1 cellular context compared by ENCODE assay signal in genomic region chr17:21214015-21214776, GRCh38.
TF ChIP-seq lines count a peak whose summit lies in the region.

A gene with protein sequence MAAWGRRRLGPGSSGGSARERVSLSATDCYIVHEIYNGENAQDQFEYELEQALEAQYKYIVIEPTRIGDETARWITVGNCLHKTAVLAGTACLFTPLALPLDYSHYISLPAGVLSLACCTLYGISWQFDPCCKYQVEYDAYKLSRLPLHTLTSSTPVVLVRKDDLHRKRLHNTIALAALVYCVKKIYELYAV (minus strand): TSS chr17:21214161. CDS start chr17:21214152, 9 bp downstream.

TF ChIP-seq in HEK293, 187 proteins besides CTCF, POLR2A, EP300 and RAD21 (continued from another document and continues in another):
- TF ChIP-seq, protein P1, sequence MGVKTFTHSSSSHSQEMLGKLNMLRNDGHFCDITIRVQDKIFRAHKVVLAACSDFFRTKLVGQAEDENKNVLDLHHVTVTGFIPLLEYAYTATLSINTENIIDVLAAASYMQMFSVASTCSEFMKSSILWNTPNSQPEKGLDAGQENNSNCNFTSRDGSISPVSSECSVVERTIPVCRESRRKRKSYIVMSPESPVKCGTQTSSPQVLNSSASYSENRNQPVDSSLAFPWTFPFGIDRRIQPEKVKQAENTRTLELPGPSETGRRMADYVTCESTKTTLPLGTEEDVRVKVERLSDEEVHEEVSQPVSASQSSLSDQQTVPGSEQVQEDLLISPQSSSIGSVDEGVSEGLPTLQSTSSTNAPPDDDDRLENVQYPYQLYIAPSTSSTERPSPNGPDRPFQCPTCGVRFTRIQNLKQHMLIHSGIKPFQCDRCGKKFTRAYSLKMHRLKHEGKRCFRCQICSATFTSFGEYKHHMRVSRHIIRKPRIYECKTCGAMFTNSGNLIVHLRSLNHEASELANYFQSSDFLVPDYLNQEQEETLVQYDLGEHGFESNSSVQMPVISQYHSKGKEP (tag by site-specific recombination; IDR thresholded peaks at IDR 0.05): no peak
- no peak for TF ChIP-seq ZNF707 (tag by site-specific recombination; IDR thresholded peaks at IDR 0.05)
- no peak for TF ChIP-seq ZNF621 (tag by site-specific recombination; IDR thresholded peaks at IDR 0.05)
- TF ChIP-seq ZNF514 (tag by site-specific recombination; IDR thresholded peaks at IDR 0.05): no peak
- TF ChIP-seq BCL11A (tag by site-specific recombination; IDR thresholded peaks at IDR 0.05; ENCODE audit: low read depth): no peak
- TF ChIP-seq ZBTB8A (tag by site-specific recombination; IDR thresholded peaks at IDR 0.05): peak; percentile 38
- TF ChIP-seq PRDM4 (tag by site-specific recombination; IDR thresholded peaks at IDR 0.05): no peak
- TF ChIP-seq, protein P2, sequence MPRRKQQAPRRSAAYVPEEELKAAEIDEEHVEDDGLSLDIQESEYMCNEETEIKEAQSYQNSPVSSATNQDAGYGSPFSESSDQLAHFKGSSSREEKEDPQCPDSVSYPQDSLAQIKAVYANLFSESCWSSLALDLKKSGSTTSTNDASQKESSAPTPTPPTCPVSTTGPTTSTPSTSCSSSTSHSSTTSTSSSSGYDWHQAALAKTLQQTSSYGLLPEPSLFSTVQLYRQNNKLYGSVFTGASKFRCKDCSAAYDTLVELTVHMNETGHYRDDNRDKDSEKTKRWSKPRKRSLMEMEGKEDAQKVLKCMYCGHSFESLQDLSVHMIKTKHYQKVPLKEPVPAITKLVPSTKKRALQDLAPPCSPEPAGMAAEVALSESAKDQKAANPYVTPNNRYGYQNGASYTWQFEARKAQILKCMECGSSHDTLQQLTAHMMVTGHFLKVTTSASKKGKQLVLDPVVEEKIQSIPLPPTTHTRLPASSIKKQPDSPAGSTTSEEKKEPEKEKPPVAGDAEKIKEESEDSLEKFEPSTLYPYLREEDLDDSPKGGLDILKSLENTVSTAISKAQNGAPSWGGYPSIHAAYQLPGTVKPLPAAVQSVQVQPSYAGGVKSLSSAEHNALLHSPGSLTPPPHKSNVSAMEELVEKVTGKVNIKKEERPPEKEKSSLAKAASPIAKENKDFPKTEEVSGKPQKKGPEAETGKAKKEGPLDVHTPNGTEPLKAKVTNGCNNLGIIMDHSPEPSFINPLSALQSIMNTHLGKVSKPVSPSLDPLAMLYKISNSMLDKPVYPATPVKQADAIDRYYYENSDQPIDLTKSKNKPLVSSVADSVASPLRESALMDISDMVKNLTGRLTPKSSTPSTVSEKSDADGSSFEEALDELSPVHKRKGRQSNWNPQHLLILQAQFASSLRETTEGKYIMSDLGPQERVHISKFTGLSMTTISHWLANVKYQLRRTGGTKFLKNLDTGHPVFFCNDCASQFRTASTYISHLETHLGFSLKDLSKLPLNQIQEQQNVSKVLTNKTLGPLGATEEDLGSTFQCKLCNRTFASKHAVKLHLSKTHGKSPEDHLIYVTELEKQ (tag by site-specific recombination; IDR thresholded peaks at IDR 0.05; ENCODE audit: borderline replicate concordance): no peak
- peak; percentile 79 for TF ChIP-seq ZNF501 (tag by site-specific recombination; IDR thresholded peaks at IDR 0.05)
- TF ChIP-seq, protein P3, sequence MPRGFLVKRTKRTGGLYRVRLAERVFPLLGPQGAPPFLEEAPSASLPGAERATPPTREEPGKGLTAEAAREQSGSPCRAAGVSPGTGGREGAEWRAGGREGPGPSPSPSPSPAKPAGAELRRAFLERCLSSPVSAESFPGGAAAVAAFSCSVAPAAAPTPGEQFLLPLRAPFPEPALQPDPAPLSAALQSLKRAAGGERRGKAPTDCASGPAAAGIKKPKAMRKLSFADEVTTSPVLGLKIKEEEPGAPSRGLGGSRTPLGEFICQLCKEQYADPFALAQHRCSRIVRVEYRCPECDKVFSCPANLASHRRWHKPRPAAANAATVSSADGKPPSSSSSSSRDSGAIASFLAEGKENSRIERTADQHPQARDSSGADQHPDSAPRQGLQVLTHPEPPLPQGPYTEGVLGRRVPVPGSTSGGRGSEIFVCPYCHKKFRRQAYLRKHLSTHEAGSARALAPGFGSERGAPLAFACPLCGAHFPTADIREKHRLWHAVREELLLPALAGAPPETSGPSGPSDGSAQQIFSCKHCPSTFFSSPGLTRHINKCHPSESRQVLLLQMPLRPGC (tag by site-specific recombination; IDR thresholded peaks at IDR 0.05): no peak; the same call in 1 of the 2 replicates
- TF ChIP-seq ZNF24 (tag by site-specific recombination; IDR thresholded peaks at IDR 0.05): no peak
- TF ChIP-seq ZSCAN5A (tag by site-specific recombination; IDR thresholded peaks at IDR 0.05): no peak
- TF ChIP-seq, protein P4, sequence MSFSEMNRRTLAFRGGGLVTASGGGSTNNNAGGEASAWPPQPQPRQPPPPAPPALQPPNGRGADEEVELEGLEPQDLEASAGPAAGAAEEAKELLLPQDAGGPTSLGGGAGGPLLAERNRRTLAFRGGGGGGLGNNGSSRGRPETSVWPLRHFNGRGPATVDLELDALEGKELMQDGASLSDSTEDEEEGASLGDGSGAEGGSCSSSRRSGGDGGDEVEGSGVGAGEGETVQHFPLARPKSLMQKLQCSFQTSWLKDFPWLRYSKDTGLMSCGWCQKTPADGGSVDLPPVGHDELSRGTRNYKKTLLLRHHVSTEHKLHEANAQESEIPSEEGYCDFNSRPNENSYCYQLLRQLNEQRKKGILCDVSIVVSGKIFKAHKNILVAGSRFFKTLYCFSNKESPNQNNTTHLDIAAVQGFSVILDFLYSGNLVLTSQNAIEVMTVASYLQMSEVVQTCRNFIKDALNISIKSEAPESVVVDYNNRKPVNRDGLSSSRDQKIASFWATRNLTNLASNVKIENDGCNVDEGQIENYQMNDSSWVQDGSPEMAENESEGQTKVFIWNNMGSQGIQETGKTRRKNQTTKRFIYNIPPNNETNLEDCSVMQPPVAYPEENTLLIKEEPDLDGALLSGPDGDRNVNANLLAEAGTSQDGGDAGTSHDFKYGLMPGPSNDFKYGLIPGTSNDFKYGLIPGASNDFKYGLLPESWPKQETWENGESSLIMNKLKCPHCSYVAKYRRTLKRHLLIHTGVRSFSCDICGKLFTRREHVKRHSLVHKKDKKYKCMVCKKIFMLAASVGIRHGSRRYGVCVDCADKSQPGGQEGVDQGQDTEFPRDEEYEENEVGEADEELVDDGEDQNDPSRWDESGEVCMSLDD (tag by site-specific recombination; IDR thresholded peaks at IDR 0.05): no peak
- TF ChIP-seq ZNF626 (tag by site-specific recombination; IDR thresholded peaks at IDR 0.05): no peak
- TF ChIP-seq, protein P5, sequence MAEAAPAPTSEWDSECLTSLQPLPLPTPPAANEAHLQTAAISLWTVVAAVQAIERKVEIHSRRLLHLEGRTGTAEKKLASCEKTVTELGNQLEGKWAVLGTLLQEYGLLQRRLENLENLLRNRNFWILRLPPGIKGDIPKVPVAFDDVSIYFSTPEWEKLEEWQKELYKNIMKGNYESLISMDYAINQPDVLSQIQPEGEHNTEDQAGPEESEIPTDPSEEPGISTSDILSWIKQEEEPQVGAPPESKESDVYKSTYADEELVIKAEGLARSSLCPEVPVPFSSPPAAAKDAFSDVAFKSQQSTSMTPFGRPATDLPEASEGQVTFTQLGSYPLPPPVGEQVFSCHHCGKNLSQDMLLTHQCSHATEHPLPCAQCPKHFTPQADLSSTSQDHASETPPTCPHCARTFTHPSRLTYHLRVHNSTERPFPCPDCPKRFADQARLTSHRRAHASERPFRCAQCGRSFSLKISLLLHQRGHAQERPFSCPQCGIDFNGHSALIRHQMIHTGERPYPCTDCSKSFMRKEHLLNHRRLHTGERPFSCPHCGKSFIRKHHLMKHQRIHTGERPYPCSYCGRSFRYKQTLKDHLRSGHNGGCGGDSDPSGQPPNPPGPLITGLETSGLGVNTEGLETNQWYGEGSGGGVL (tag by site-specific recombination; IDR thresholded peaks at IDR 0.05): peak; percentile 76
- TF ChIP-seq ZNF404 (tag by site-specific recombination; IDR thresholded peaks at IDR 0.05): no peak
- TF ChIP-seq ZBTB48 (tag by site-specific recombination; IDR thresholded peaks at IDR 0.05): 0 out of 2 replicates have a peak, but pooled peaks have one; percentile 12
- TF ChIP-seq AEBP2 (tag by site-specific recombination; IDR thresholded peaks at IDR 0.05; ENCODE audit: borderline replicate concordance): no peak
- no peak; the same call in 1 of the 2 replicates for TF ChIP-seq ZNF391 (tag by site-specific recombination; IDR thresholded peaks at IDR 0.05; ENCODE audit: borderline replicate concordance, low read depth)
- no peak for TF ChIP-seq ZNF530 (tag by site-specific recombination; IDR thresholded peaks at IDR 0.05; ENCODE audit: low read depth)
- TF ChIP-seq, protein P6, sequence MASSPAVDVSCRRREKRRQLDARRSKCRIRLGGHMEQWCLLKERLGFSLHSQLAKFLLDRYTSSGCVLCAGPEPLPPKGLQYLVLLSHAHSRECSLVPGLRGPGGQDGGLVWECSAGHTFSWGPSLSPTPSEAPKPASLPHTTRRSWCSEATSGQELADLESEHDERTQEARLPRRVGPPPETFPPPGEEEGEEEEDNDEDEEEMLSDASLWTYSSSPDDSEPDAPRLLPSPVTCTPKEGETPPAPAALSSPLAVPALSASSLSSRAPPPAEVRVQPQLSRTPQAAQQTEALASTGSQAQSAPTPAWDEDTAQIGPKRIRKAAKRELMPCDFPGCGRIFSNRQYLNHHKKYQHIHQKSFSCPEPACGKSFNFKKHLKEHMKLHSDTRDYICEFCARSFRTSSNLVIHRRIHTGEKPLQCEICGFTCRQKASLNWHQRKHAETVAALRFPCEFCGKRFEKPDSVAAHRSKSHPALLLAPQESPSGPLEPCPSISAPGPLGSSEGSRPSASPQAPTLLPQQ (tag by site-specific recombination; IDR thresholded peaks at IDR 0.05): peak; percentile 22; the same call in 1 of the 2 replicates
- TF ChIP-seq ZNF157 (tag by site-specific recombination; IDR thresholded peaks at IDR 0.05): no peak
- no peak for TF ChIP-seq ZNF837 (tag by site-specific recombination; IDR thresholded peaks at IDR 0.05)
- TF ChIP-seq ZNF239 (tag by site-specific recombination; IDR thresholded peaks at IDR 0.05): 0 out of 2 replicates have a peak, but pooled peaks have one; percentile 67
